27 cellular contexts compared by ENCODE assay signal in the genomic region with DNA sequence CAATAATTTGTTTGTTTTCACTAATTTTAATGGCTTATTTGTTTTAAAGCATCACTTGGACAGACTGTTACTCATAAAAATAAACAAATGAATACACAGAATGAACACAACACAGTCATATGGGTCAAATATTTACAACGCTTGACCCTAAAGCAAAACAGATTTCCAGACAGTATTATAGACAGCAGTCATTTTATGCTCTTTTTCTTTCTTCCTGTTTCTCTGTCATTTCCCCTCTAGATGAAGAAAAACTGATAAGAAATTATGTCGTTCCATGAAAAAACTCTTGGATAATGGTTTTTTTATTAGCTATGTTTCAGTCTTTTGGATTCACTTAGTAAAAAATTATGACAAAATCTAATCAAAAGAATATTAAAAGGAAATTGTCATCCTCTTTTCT.
"Had no signal": no experiment of that assay in that cellular context is flagged by ENCODE, and none has a peak within 500 bp of the region (broad histone marks: within the 10 kb centered on the region; RNA-seq: fewer than 3 reads in every experiment).

No MANE protein-coding gene starts in this region.

- H3K27me3 ChIP-seq: colonic mucosa, dorsolateral prefrontal cortex, esophagus muscularis mucosa, esophagus squamous epithelium, foreskin keratinocyte, gastrocnemius medialis, gastroesophageal sphincter, heart left ventricle, heart right ventricle had no signal

- H3K9me3 ChIP-seq: colonic mucosa, esophagus muscularis mucosa, esophagus squamous epithelium, gastrocnemius medialis, gastroesophageal sphincter, heart left ventricle, heart right ventricle had no signal

- H3K27ac ChIP-seq: colonic mucosa, coronary artery, dorsolateral prefrontal cortex, epithelial cell of prostate, esophagus muscularis mucosa, esophagus squamous epithelium, foreskin keratinocyte, gastrocnemius medialis, gastroesophageal sphincter, heart left ventricle, heart right ventricle had no signal

- H3K27ac Mint-ChIP-seq: dendritic cell treated with granulocyte-macrophage colony-stimulating factor and Interleukin-4, amounts not matched to agents 40 ng/mL and 50 ng/mL, for 4 days; effector memory CD8-positive, alpha-beta T cell; endodermal cell had no signal

- H3K4me3 ChIP-seq: colonic mucosa, coronary artery, dorsolateral prefrontal cortex, esophagus muscularis mucosa, esophagus squamous epithelium, gastrocnemius medialis, gastroesophageal sphincter, heart left ventricle, heart right ventricle had no signal

- DNase-seq: colonic mucosa; cortex of kidney; dermis blood vessel endothelial cell; dorsolateral prefrontal cortex; effector CD4-positive, alpha-beta T cell; effector CD8-positive, alpha-beta T cell; effector memory CD4-positive, alpha-beta T cell; effector memory CD8-positive, alpha-beta T cell; endodermal cell; erythroblast; esophagus squamous epithelium; foreskin fibroblast; foreskin keratinocyte; foreskin melanocyte; gastrocnemius medialis; glutamatergic neuron; head of caudate nucleus; heart left ventricle; heart right ventricle had no signal

- H3K27me3 Mint-ChIP-seq: dendritic cell treated with granulocyte-macrophage colony-stimulating factor and Interleukin-4, amounts not matched to agents 40 ng/mL and 50 ng/mL, for 4 days; effector memory CD8-positive, alpha-beta T cell had no signal

- ATAC-seq: effector memory CD8-positive, alpha-beta T cell; esophagus mucosa; foreskin keratinocyte; gastrocnemius medialis; gastroesophageal sphincter; heart left ventricle; heart right ventricle had no signal

- H3K4me3 Mint-ChIP-seq: dendritic cell treated with granulocyte-macrophage colony-stimulating factor and Interleukin-4, amounts not matched to agents 40 ng/mL and 50 ng/mL, for 4 days; effector memory CD8-positive, alpha-beta T cell; endodermal cell had no signal

- H3K36me3 ChIP-seq: colonic mucosa, esophagus muscularis mucosa, esophagus squamous epithelium, gastrocnemius medialis, gastroesophageal sphincter, heart left ventricle, heart right ventricle had no signal

- H3K4me1 ChIP-seq: colonic mucosa, esophagus muscularis mucosa, esophagus squamous epithelium, foreskin keratinocyte, gastrocnemius medialis, gastroesophageal sphincter, heart left ventricle, heart right ventricle had no signal

- FAIRE-seq: colon, frontal cortex had no signal

- H3K4me1 Mint-ChIP-seq: endodermal cell had no signal

- H3K9me3 Mint-ChIP-seq: dendritic cell treated with granulocyte-macrophage colony-stimulating factor and Interleukin-4, amounts not matched to agents 40 ng/mL and 50 ng/mL, for 4 days; endodermal cell had no signal
